ENCODE assay signal across 8 cellular contexts in the genomic region with DNA sequence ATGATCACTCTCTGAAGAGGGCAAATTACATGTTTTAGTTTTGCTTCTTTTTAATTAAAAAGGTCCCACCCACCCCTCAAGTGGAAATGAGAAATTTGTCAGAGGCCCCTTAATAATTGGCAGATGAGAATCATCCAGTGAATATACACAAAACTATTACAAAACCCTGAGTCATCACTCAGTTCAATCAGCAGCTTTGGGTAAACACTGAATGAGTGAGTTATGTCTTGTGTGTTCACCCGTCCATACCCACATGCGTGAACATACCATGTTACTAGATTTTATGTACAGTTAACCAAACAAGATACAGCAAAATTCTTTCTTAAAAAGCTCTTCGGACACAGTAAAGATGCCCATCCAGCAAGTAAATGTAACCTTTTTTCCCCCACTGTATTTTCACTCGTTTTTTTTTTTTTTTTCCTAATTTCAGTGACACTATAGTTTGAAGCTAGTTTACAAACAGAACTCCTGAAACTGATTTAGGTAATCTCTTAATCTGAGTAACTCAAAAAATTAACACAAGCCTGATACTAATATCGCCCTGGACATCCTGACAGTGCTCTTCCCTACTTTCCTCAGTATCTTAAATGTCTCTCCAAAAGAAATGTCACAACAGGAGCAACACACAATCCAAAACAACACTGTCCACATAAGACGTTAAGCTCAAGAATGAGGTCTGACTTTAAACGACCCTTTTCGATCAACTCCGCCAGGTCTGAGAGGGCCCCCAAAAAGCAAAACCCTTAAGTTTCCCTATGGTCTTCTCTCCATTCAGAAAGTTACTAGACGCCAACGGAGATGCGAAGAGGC. TPM values are rescaled to one million over a fixed set of nuclear protein-coding genes. Genes with fewer than 3 reads are reported as not detected.
A peak's percentile ranks its signal among the peaks of the same experiment; 100 is the strongest.
DNase-seq lines count a peak whose midpoint lies in the region; ATAC-seq lines count a peak whose summit lies in the region.

No MANE protein-coding gene starts in this region.

- no peaks in the 10 kb centered on the region for H3K9me3 Mint-ChIP-seq in T-helper 2 cell treated with Interferon-gamma antibody and Interleukin-4, amounts not matched to agents 5 μg/mL and 100 μg/mL, for 36 hours
- no peaks in the 10 kb centered on the region for H3K9me3 Mint-ChIP-seq in naive thymus-derived CD8-positive, alpha-beta T cell

- peaks cover 21% of the 10 kb centered on the region for H3K36me3 Mint-ChIP-seq in T-helper 2 cell treated with Interferon-gamma antibody and Interleukin-4, amounts not matched to agents 5 μg/mL and 100 μg/mL, for 36 hours (ENCODE audit: low read depth)
- H3K36me3 Mint-ChIP-seq in naive thymus-derived CD8-positive, alpha-beta T cell = peaks cover 6 to 24% (median 7%) of the 10 kb centered on the region in 3 donors

- DNase-seq in M059J (ENCODE audit: low read depth) (peak; percentile 84), cerebellum (ENCODE audit: low spot score) (no peak)
- peak; percentile 17 for DNase-seq in T-helper 2 cell treated with Interferon-gamma antibody and Interleukin-4, amounts not matched to agents 5 μg/mL and 100 μg/mL, for 36 hours (ENCODE audit: low spot score)
- DNase-seq in naive thymus-derived CD8-positive, alpha-beta T cell = peak in 1 of 10 donors; percentile 28

- no peaks in the 10 kb centered on the region for H3K27me3 Mint-ChIP-seq in T-helper 2 cell treated with Interferon-gamma antibody and Interleukin-4, amounts not matched to agents 5 μg/mL and 100 μg/mL, for 36 hours (ENCODE audit: low read depth)
- H3K27me3 Mint-ChIP-seq in naive thymus-derived CD8-positive, alpha-beta T cell = no peaks in the 10 kb centered on the region

- H3K4me3 ChIP-seq in BLaER1 = peak overlapping the region; percentile 82
- H3K4me3 ChIP-seq in esophagus (ENCODE audit: low read depth in 1 of 2, low read length in 2 of 2) = peak overlapping the region; percentile 81 to 96

- peak overlapping the region; percentile 87 for H3K4me3 Mint-ChIP-seq in T-helper 2 cell treated with Interferon-gamma antibody and Interleukin-4, amounts not matched to agents 5 μg/mL and 100 μg/mL, for 36 hours
- H3K4me3 Mint-ChIP-seq in naive thymus-derived CD8-positive, alpha-beta T cell = peak overlapping the region; percentile 86 to 98 (median 94)

- peak overlapping the region; percentile 83 for H3K27ac Mint-ChIP-seq in T-helper 2 cell treated with Interferon-gamma antibody and Interleukin-4, amounts not matched to agents 5 μg/mL and 100 μg/mL, for 36 hours
- peak overlapping the region; percentile 81 to 97 (median 94) for H3K27ac Mint-ChIP-seq in naive thymus-derived CD8-positive, alpha-beta T cell

- peak overlapping the region; percentile 94 for H3K27ac ChIP-seq in BLaER1
- peak overlapping the region; percentile 99 for H3K27ac ChIP-seq in esophagus (ENCODE audit: low read depth in 2 of 2, low read length in 1 of 2)

- peaks cover 40% of the 10 kb centered on the region for H3K4me1 ChIP-seq in BLaER1
- no peaks in the 10 kb centered on the region for H3K4me1 ChIP-seq in esophagus (ENCODE audit: control insufficient read depth in 2 of 2, insufficient read depth in 2 of 2, low read length in 1 of 2)

- peaks cover 43% of the 10 kb centered on the region for H3K4me1 Mint-ChIP-seq in T-helper 2 cell treated with Interferon-gamma antibody and Interleukin-4, amounts not matched to agents 5 μg/mL and 100 μg/mL, for 36 hours (ENCODE audit: low read depth)
- H3K4me1 Mint-ChIP-seq in naive thymus-derived CD8-positive, alpha-beta T cell = peaks cover 36 to 72% (median 70%) of the 10 kb centered on the region in 4 donors

- peaks cover 10% of the 10 kb centered on the region for H3K36me3 ChIP-seq in BLaER1
- no peaks in the 10 kb centered on the region for H3K36me3 ChIP-seq in esophagus (ENCODE audit: control insufficient read depth in 2 of 2, insufficient read depth in 2 of 2, low read length in 1 of 2)

- H3K4me2 ChIP-seq in BLaER1 = peak overlapping the region; percentile 82

- H4K20me1 ChIP-seq in BLaER1 = peaks cover 59% of the 10 kb centered on the region

- WGBS in esophagus, 2 donors = 2% methylated on average over 12 of the region's 12 CpGs

- POLR2A ChIA-PET in naive thymus-derived CD8-positive, alpha-beta T cell (lab: Charles Lee) = interaction anchor here (0.5 to 5.0 kb wide), 15 partner anchors 10 to 637 kb away, joined by 3 to 46 read pairs (median 5); a partner anchor contains a TSS

- H3K9ac ChIP-seq in BLaER1 = peak overlapping the region; percentile 95

- ATAC-seq in GM18868 (IDR thresholded peaks at IDR 0.05; ENCODE audit: unreplicated experiment) (peak; percentile 43), HG02763 (IDR thresholded peaks at IDR 0.05; ENCODE audit: unreplicated experiment) (no peak)
- no peak for ATAC-seq in naive thymus-derived CD8-positive, alpha-beta T cell

- H3K27me3 ChIP-seq in BLaER1 (no peaks in the 10 kb centered on the region), esophagus (ENCODE audit: control insufficient read depth in 1 of 2, insufficient read depth in 2 of 2, low read length in 2 of 2) (no peaks in the 10 kb centered on the region)

- H3K9me3 ChIP-seq in BLaER1 (no peaks in the 10 kb centered on the region), esophagus (ENCODE audit: control insufficient read depth in 2 of 2, insufficient read depth in 1 of 2, low read depth in 1 of 2, low read length in 1 of 2) (no peaks in the 10 kb centered on the region)

RNA-seq across cellular contexts. Expression of a gene that starts 1.3 kb away (rescaled TPM):
- 18.9 and 40.9 TPM in 2 replicates for total RNA-seq in M059J (2014; rRNA removed; shearing (Covaris generic))
- polyA plus RNA-seq in esophagus = 10 to 100 TPM; 18.9 to 20.4 TPM
- total RNA-seq in naive thymus-derived CD8-positive, alpha-beta T cell = 10 to 100 TPM; 58.1 to 59.9 TPM
- 1 to 10 TPM; 3.5 to 4.3 (median 3.8) TPM for polyA plus RNA-seq in naive thymus-derived CD8-positive, alpha-beta T cell
- total RNA-seq in cerebellum = 48.5 TPM
